19 cellular contexts compared by ENCODE assay signal in genomic region chr1:70168283-70168682, GRCh38.
"Had no signal": no experiment of that assay in that cellular context is flagged by ENCODE, and none has a peak within 500 bp of the region (broad histone marks: within the 10 kb centered on the region; RNA-seq: fewer than 3 reads in every experiment).

No MANE protein-coding gene starts in this region.

- H3K27me3 ChIP-seq: foreskin keratinocyte, thyroid gland had no signal

- H3K9me3 ChIP-seq: thyroid gland had no signal

- H3K27me3 Mint-ChIP-seq: activated B cell treated with CpG ODN at 0.5 μM for 24 hours; activated naive CD4-positive, alpha-beta T cell treated with anti-CD3 and anti-CD28 coated beads, Interleukin-2, amount 10 ng/mL, durations not matched to agents 7 days and 5 days had no signal

- H3K27ac ChIP-seq: coronary artery, foreskin keratinocyte, thyroid gland had no signal

- H3K4me3 ChIP-seq: coronary artery, lung, thyroid gland had no signal

- H3K36me3 ChIP-seq: thyroid gland had no signal

- DNase-seq: activated B cell treated with CpG ODN at 0.5 μM for 24 hours; activated CD4-positive, alpha-beta T cell treated with anti-CD3 and anti-CD28 coated beads for 4 hours; activated CD8-positive, alpha-beta memory T cell treated with anti-CD3 and anti-CD28 coated beads, Interleukin-2, amount 50 U/mL, for 4 hours; activated CD8-positive, alpha-beta T cell treated with anti-CD3 and anti-CD28 coated beads, Interleukin-2, amount 10 ng/mL, durations not matched to agents 7 days and 5 days; activated effector memory CD4-positive, alpha-beta T cell treated with Interleukin-2 at 50 U/mL for 16 hours; activated naive CD4-positive, alpha-beta T cell treated with anti-CD3 and anti-CD28 coated beads, Interleukin-2, amount 10 ng/mL, durations not matched to agents 7 days and 5 days; activated T-cell treated with anti-CD3 and anti-CD28 coated beads, Interleukin-2, amount 50 U/mL, for 4 hours; aorta; hippocampal formation; midbrain; occipital lobe; stimulated activated CD8-positive, alpha-beta memory T cell treated with anti-CD3 and anti-CD28 coated beads, Interleukin-4, amount 100 ng/mL, for 48 hours; stimulated activated naive CD4-positive, alpha-beta T cell treated with Interleukin-2 at 50 U/mL for 16 hours; thyroid gland had no signal

- H3K4me3 Mint-ChIP-seq: activated B cell treated with CpG ODN at 0.5 μM for 24 hours; activated CD8-positive, alpha-beta T cell treated with anti-CD3 and anti-CD28 coated beads, Interleukin-2, amount 10 ng/mL, durations not matched to agents 7 days and 5 days; activated naive CD4-positive, alpha-beta T cell treated with anti-CD3 and anti-CD28 coated beads, Interleukin-2, amount 10 ng/mL, durations not matched to agents 7 days and 5 days; activated T-cell treated with anti-CD3 and anti-CD28 coated beads, Interleukin-2, amount 50 U/mL, for 4 hours; nephron had no signal

- H3K4me1 ChIP-seq: foreskin keratinocyte, thyroid gland had no signal

- H3K27ac Mint-ChIP-seq: activated B cell treated with CpG ODN at 0.5 μM for 24 hours; activated CD8-positive, alpha-beta T cell treated with anti-CD3 and anti-CD28 coated beads, Interleukin-2, amount 10 ng/mL, durations not matched to agents 7 days and 5 days; activated naive CD4-positive, alpha-beta T cell treated with anti-CD3 and anti-CD28 coated beads, Interleukin-2, amount 10 ng/mL, durations not matched to agents 7 days and 5 days; nephron had no signal

- H3K4me1 Mint-ChIP-seq: activated B cell treated with CpG ODN at 0.5 μM for 24 hours; activated naive CD4-positive, alpha-beta T cell treated with anti-CD3 and anti-CD28 coated beads, Interleukin-2, amount 10 ng/mL, durations not matched to agents 7 days and 5 days; nephron had no signal

- ATAC-seq: activated CD8-positive, alpha-beta T cell treated with anti-CD3 and anti-CD28 coated beads, Interleukin-2, amount 10 ng/mL, durations not matched to agents 7 days and 5 days; activated T-cell treated with anti-CD3 and anti-CD28 coated beads, Interleukin-2, amount 50 U/mL, for 4 hours; esophagus mucosa had no signal

- H3K9me3 Mint-ChIP-seq: activated B cell treated with CpG ODN at 0.5 μM for 24 hours; activated naive CD4-positive, alpha-beta T cell treated with anti-CD3 and anti-CD28 coated beads, Interleukin-2, amount 10 ng/mL, durations not matched to agents 7 days and 5 days; activated T-cell treated with anti-CD3 and anti-CD28 coated beads, Interleukin-2, amount 50 U/mL, for 4 hours; nephron had no signal
